ENCODE assay signal across 27 cellular contexts in the genomic region with DNA sequence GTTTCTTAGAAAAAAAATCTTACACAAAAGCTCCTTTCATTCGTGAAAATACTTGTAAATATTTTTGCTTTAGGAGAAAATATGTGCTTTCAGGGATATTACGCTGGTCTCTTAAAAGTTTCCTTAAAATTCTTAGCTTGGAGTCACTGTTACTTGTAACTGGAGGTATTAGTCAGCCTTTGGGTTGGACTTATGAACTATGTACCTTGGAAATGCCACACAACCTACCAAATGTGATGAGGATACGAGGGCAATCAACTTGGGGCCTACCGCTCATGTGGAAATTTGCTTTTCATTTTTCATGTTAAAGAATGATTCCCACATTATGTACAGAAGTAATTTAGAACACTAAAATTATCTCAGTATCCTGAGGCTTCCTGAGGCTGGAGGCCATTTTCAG. TPM values are rescaled to one million over a fixed set of nuclear protein-coding genes. Genes with fewer than 3 reads are reported as not detected.
DNase-seq lines count a peak whose midpoint lies in the region; ATAC-seq, FAIRE-seq and TF ChIP-seq lines count a peak whose summit lies in the region.
"Had no signal": no experiment of that assay in that cellular context is flagged by ENCODE, and none has a peak within 500 bp of the region (broad histone marks: within the 10 kb centered on the region; RNA-seq: fewer than 3 reads in every experiment).

No MANE protein-coding gene starts in this region.

- ATAC-seq in HCT116 = no peak
- ATAC-seq in GM21786 (IDR thresholded peaks at IDR 0.05; ENCODE audit: unreplicated experiment) = no peak
- ATAC-seq: A549 had no signal

- TF ChIP-seq RAD21 in HCT116 (IDR thresholded peaks at IDR 0.05; ENCODE audit: low read depth) (no peak), H1 (IDR thresholded peaks at IDR 0.05 in 1 of 2, conservative IDR thresholded peaks at IDR 0.05 in 1 of 2; ENCODE audit: low read depth in 2 of 2, low read length in 2 of 2) (no peak)

- H2BK12ac ChIP-seq in H1 (ENCODE audit: low read depth, low read length) = no peak overlapping the region

- peak overlapping the region; percentile 84; the same call in 1 of the 2 replicates for H2BK20ac ChIP-seq in H1 (ENCODE audit: low read length)

- H3K79me2 ChIP-seq in HCT116 (ENCODE audit: insufficient read depth, low read length) = no peaks in the 10 kb centered on the region
- no peaks in the 10 kb centered on the region for H3K79me2 ChIP-seq in H1 (ENCODE audit: control insufficient read depth in 1 of 2, insufficient read depth in 2 of 2, low read length in 2 of 2)
- no peaks in the 10 kb centered on the region for H3K79me2 ChIP-seq in mesendoderm (ENCODE audit: control insufficient read depth, insufficient read depth, low read length)

- no peaks in the 10 kb centered on the region for H3K4me1 ChIP-seq in HCT116 (ENCODE audit: control insufficient read depth in 1 of 2, insufficient read depth in 2 of 2, low read length in 2 of 2)
- H3K4me1 ChIP-seq in H1 (replicated peaks in 1 of 4; ENCODE audit: control insufficient read depth in 3 of 4, insufficient read depth in 4 of 4, low read length in 3 of 4) = peaks cover 0 to 13% (median 5%) of the 10 kb centered on the region in 4 experiments; a peak in 2 of 7 replicates
- peaks cover 4% of the 10 kb centered on the region for H3K4me1 ChIP-seq in mesendoderm (ENCODE audit: control insufficient read depth, low read depth, low read length)
- no peaks in the 10 kb centered on the region for H3K4me1 ChIP-seq in ascending aorta
- H3K4me1 ChIP-seq: A549; BE2C; BLaER1 treated with 17β-estradiol and CSF1 and Interleukin-3, amounts not matched to agents 10 nM and 100 nM had no signal

- H3K18ac ChIP-seq in H1 (ENCODE audit: extremely low read depth, low read length) (no peak overlapping the region), mesendoderm (ENCODE audit: low read length) (no peak overlapping the region)

- H2AFZ ChIP-seq in HCT116 (ENCODE audit: low read depth, low read length, poor library complexity, severe bottlenecking) = peak overlapping the region; percentile 23
- H2AFZ ChIP-seq in H1 (ENCODE audit: low read length) = peak overlapping the region; percentile 90; the same call in 1 of the 2 replicates

- no peak overlapping the region for H3K23ac ChIP-seq in H1 (ENCODE audit: insufficient read length)
- no peak overlapping the region for H3K23ac ChIP-seq in mesendoderm (ENCODE audit: low read length)

- CTCF ChIA-PET in HCT116 (lab: Charles Lee) (no interaction called here), H1 (lab: Charles Lee; ENCODE audit: partially characterized antibody) (interaction anchor here (1.0 kb wide), 1 partner anchor 153 kb away, joined by 5 read pairs; no protein-coding TSS in a partner anchor)

- DNase-seq in HCT116 (ENCODE audit: low read depth, low spot score) = no peak
- DNase-seq in H1 (ENCODE audit: low read depth in 1 of 2, low spot score in 2 of 2) = no peak
- no peak for DNase-seq in mesendoderm
- peak; percentile 2 for DNase-seq in renal cortical epithelial cell (ENCODE audit: low read depth)
- no peak for DNase-seq in hypothalamus (lab: John Stamatoyannopoulos, UW)
- DNase-seq in GM10266 (ENCODE audit: extremely low spot score) = no peak
- no peak for DNase-seq in ascending aorta (ENCODE audit: low spot score in 2 of 2)
- DNase-seq: 8988T; ACHN; AML-193; BE2C; CD4-positive, alpha-beta T cell; CD8-positive, alpha-beta memory T cell; DMS 273 treated with DMSO at 0.1 percent for 48 hours; DMS79; EL; GDM1; H9; HFFc6 had no signal

- H3K9ac ChIP-seq in HCT116 (ENCODE audit: low read length) (no peak overlapping the region), H1 (replicated peaks in 1 of 4; ENCODE audit: extremely low read depth in 1 of 4, low read depth in 3 of 4, low read length in 3 of 4) (no peak overlapping the region), mesendoderm (ENCODE audit: low read length) (no peak overlapping the region)
- H3K9ac ChIP-seq: BLaER1 treated with 17β-estradiol and CSF1 and Interleukin-3, amounts not matched to agents 10 nM and 100 nM had no signal

- no peak overlapping the region for H3K4me2 ChIP-seq in HCT116 (ENCODE audit: low read length)
- no peak overlapping the region for H3K4me2 ChIP-seq in H1 (ENCODE audit: insufficient read depth in 1 of 2, low read depth in 2 of 2, low read length in 2 of 2)
- H3K4me2 ChIP-seq in mesendoderm (ENCODE audit: low read length) = no peak overlapping the region
- H3K4me2 ChIP-seq: A549; BLaER1 treated with 17β-estradiol and CSF1 and Interleukin-3, amounts not matched to agents 10 nM and 100 nM had no signal

- H3K27me3 ChIP-seq in HCT116 (ENCODE audit: insufficient read depth, low read length) (no peaks in the 10 kb centered on the region), H1 (replicated peaks in 1 of 4; ENCODE audit: control insufficient read depth in 3 of 4, extremely low read depth in 1 of 4, insufficient read depth in 3 of 4, low read length in 3 of 4) (no peaks in the 10 kb centered on the region), mesendoderm (ENCODE audit: insufficient read depth, low read length, poor library complexity) (no peaks in the 10 kb centered on the region), ascending aorta (no peaks in the 10 kb centered on the region)
- H3K27me3 ChIP-seq: BLaER1 treated with 17β-estradiol and CSF1 and Interleukin-3, amounts not matched to agents 10 nM and 100 nM had no signal

- H2BK5ac ChIP-seq in H1 (ENCODE audit: low read depth, low read length) (no peak overlapping the region), mesendoderm (ENCODE audit: low read length) (no peak overlapping the region)

- H3K36me3 ChIP-seq in HCT116 (ENCODE audit: control insufficient read depth in 1 of 2, insufficient read depth in 2 of 2, low read length in 2 of 2) (no peaks in the 10 kb centered on the region), H1 (ENCODE audit: control insufficient read depth in 2 of 4, insufficient read depth in 4 of 4, low read length in 3 of 4) (no peaks in the 10 kb centered on the region), mesendoderm (ENCODE audit: control insufficient read depth, insufficient read depth, low read length) (no peaks in the 10 kb centered on the region), ascending aorta (no peaks in the 10 kb centered on the region)
- H3K36me3 ChIP-seq: BE2C; BLaER1 treated with 17β-estradiol and CSF1 and Interleukin-3, amounts not matched to agents 10 nM and 100 nM had no signal

- H4K5ac ChIP-seq in H1 (ENCODE audit: insufficient read length, low read depth, low read length) = no peak overlapping the region
- no peak overlapping the region for H4K5ac ChIP-seq in mesendoderm (ENCODE audit: low read length)

- intact Hi-C loops in HCT116 (cut with micrococcal nuclease) (no loop called here), ascending aorta (cut with DNase I) (no loop called here)

- H3K79me1 ChIP-seq in H1 (ENCODE audit: low read depth, low read length) = no peaks in the 10 kb centered on the region
- H3K79me1 ChIP-seq in mesendoderm (ENCODE audit: low read length) = no peaks in the 10 kb centered on the region

- RAD21 ChIA-PET in HCT116 (lab: Charles Lee; ENCODE audit: low non-redundant PET in 1 of 2, low total read pairs in 2 of 2, uncharacterized antibody in 2 of 2, unreplicated experiment in 2 of 2) = no interaction called here

- H3K27ac ChIP-seq in HCT116 (ENCODE audit: low read depth, low read length) (no peak overlapping the region), H1 (ENCODE audit: low read depth, low read length) (no peak overlapping the region), mesendoderm (ENCODE audit: low read depth, low read length) (no peak overlapping the region), ascending aorta (no peak overlapping the region)
- H3K27ac ChIP-seq: A549; BLaER1 treated with 17β-estradiol and CSF1 and Interleukin-3, amounts not matched to agents 10 nM and 100 nM had no signal

- H3K9me2 ChIP-seq in HCT116 (ENCODE audit: insufficient read depth) = no peaks in the 10 kb centered on the region

- 87% methylated on average over 4 of the region's 4 CpGs; no CpG with 5 or more reads in 1 of the 2 experiments for WGBS in H1 (ENCODE audit: extremely low coverage in 1 of 2, insufficient coverage in 1 of 2, insufficient read length in 1 of 2, insufficient replicate concordance in 2 of 2, low coverage in 1 of 2, low lambda C conversion rate in 2 of 2, missing lambda C conversion rate in 1 of 2), 2 experiments
- no CpG with 5 or more reads among the region's 4 CpGs for WGBS in mesendoderm (ENCODE audit: extremely low coverage, insufficient coverage, low lambda C conversion rate)

- TF ChIP-seq POLR2A in HCT116 (IDR thresholded peaks at IDR 0.05; ENCODE audit: borderline replicate concordance, extremely low read depth, insufficient read depth, insufficient read length) = no peak
- TF ChIP-seq POLR2A in H1 (IDR thresholded peaks at IDR 0.05; ENCODE audit: control extremely low read depth in 1 of 2, low read depth in 2 of 2, low read length in 2 of 2) = no peak

- H4K20me1 ChIP-seq in HCT116 (ENCODE audit: insufficient read depth) (no peaks in the 10 kb centered on the region), H1 (replicated peaks in 1 of 2; ENCODE audit: control insufficient read depth in 1 of 2, insufficient read depth in 2 of 2, low read length in 2 of 2) (no peaks in the 10 kb centered on the region)
- H4K20me1 ChIP-seq: BLaER1 treated with 17β-estradiol and CSF1 and Interleukin-3, amounts not matched to agents 10 nM and 100 nM had no signal

- H3K4me3 ChIP-seq in HCT116 (replicated peaks in 1 of 2; ENCODE audit: low read depth in 1 of 2, low read length in 2 of 2) = no peak overlapping the region
- no peak overlapping the region for H3K4me3 ChIP-seq in H1 (ENCODE audit: extremely low read depth in 1 of 4, insufficient read depth in 2 of 4, low read depth in 3 of 4, low read length in 4 of 4)
- H3K4me3 ChIP-seq in mesendoderm (ENCODE audit: low read length) = no peak overlapping the region
- no peak overlapping the region for H3K4me3 ChIP-seq in ascending aorta
- H3K4me3 ChIP-seq: A549; BLaER1 treated with 17β-estradiol and CSF1 and Interleukin-3, amounts not matched to agents 10 nM and 100 nM had no signal

- H4K91ac ChIP-seq in H1 (replicated peaks; ENCODE audit: insufficient read length, low read length) = peak overlapping the region; percentile 8

- TF ChIP-seq CTCF in HCT116 (IDR thresholded peaks at IDR 0.05 in 2 of 3, conservative IDR thresholded peaks at IDR 0.05 in 1 of 3; ENCODE audit: borderline replicate concordance in 1 of 3, insufficient read depth in 1 of 3, low read depth in 2 of 3, low read length in 2 of 3) = no peak
- no peak for TF ChIP-seq CTCF in H1 (IDR thresholded peaks at IDR 0.05; ENCODE audit: control extremely low read depth in 1 of 3, insufficient read depth in 1 of 3, low read depth in 1 of 3, low read length in 3 of 3)
- no peak for TF ChIP-seq CTCF in GM10266 (IDR thresholded peaks at IDR 0.05; ENCODE audit: control insufficient read depth, insufficient read depth, low read depth, missing control alignments)
- no peak for TF ChIP-seq CTCF in ascending aorta (IDR thresholded peaks at IDR 0.05)

- no peak overlapping the region for H3K56ac ChIP-seq in H1 (replicated peaks; ENCODE audit: insufficient read length, low read depth, low read length)
- H3K56ac ChIP-seq in mesendoderm (ENCODE audit: low read length) = no peak overlapping the region

- BruUV-seq in HCT116 (replicated peaks; lab: Mats Ljungman, UMichigan) = no TSS peak

- POLR2A ChIA-PET in HCT116 (lab: Charles Lee) = no interaction called here
- POLR2A ChIA-PET in H1 (lab: Charles Lee; ENCODE audit: partially characterized antibody) = no interaction called here

- FAIRE-seq in H1 (lab: Jason Lieb, UNC) = no peak
- FAIRE-seq: A549, D721Med, GM12891, GM18507 had no signal

- no peak overlapping the region for H3K14ac ChIP-seq in H1 (ENCODE audit: insufficient read length)

- no peak for TF ChIP-seq EP300 in H1 (IDR thresholded peaks at IDR 0.05; ENCODE audit: borderline replicate concordance in 1 of 2, low read depth in 2 of 2, low read length in 2 of 2)

- H3K4ac ChIP-seq in H1 (replicated peaks; ENCODE audit: insufficient read length, low read depth, low read length) (no peak overlapping the region), mesendoderm (ENCODE audit: low read depth, low read length) (no peak overlapping the region)

- H2AK5ac ChIP-seq in H1 (ENCODE audit: low read depth, low read length) (no peak overlapping the region), mesendoderm (ENCODE audit: low read length) (no peak overlapping the region)

- H4K8ac ChIP-seq in H1 (ENCODE audit: extremely low read depth, insufficient read depth, low read length) (no peak overlapping the region), mesendoderm (ENCODE audit: low read depth, low read length) (no peak overlapping the region)

- no peaks in the 10 kb centered on the region for H3K9me3 ChIP-seq in HCT116 (ENCODE audit: control insufficient read depth in 1 of 2, insufficient read depth in 1 of 2, low read depth in 1 of 2, low read length in 2 of 2)
- no peaks in the 10 kb centered on the region for H3K9me3 ChIP-seq in H1 (ENCODE audit: insufficient read depth in 2 of 2, low read depth in 1 of 2, low read length in 1 of 2)
- no peaks in the 10 kb centered on the region for H3K9me3 ChIP-seq in ascending aorta
- H3K9me3 ChIP-seq: A549; BE2C; BLaER1 treated with 17β-estradiol and CSF1 and Interleukin-3, amounts not matched to agents 10 nM and 100 nM had no signal

- no peaks in the 10 kb centered on the region; the same call in 1 of the 2 replicates for H3K23me2 ChIP-seq in H1 (ENCODE audit: low read depth, low read length)

- H2BK15ac ChIP-seq in H1 (ENCODE audit: low read length) = no peak overlapping the region
- no peak overlapping the region for H2BK15ac ChIP-seq in mesendoderm (replicated peaks; ENCODE audit: low read depth)

- no peak overlapping the region for H2BK120ac ChIP-seq in H1 (replicated peaks; ENCODE audit: low read depth, low read length)
- H2BK120ac ChIP-seq in mesendoderm (ENCODE audit: low read depth, low read length) = peak overlapping the region; percentile 82

RNA-seq across cellular contexts. Expression of a gene that starts 23.1 kb away (rescaled TPM):
- not detected for total RNA-seq in HCT116 (2021; ENCODE audit: unreplicated experiment)
- not detected in 2 replicates for polyA plus RNA-seq in HCT116 (2012)
- total RNA-seq in H1 (2021; fragmentation: NEBNext Ultra II Directional; extraction: Animal tissue kit (Norgen Biotek cat#: 25700)) = not detected in 2 replicates
- not detected in 2 replicates for polyA plus RNA-seq in H1 (2011; rRNA removed)
- polyA plus RNA-seq in H1 (2011; cell fraction: cytosol; rRNA removed) = not detected
- not detected for polyA plus RNA-seq in H1 (2011; cell fraction: nucleus; rRNA removed)
- polyA plus RNA-seq in H1 (2012, experiment 1 of 2) = not detected in 4 replicates
- polyA plus RNA-seq in H1 (2012, experiment 2 of 2) = not detected
- 0.08 TPM for polyA plus RNA-seq in H1 (2013, experiment 1 of 2)
- polyA plus RNA-seq in H1 (2013, experiment 2 of 2) = 0.13 TPM
- polyA minus RNA-seq in H1 (2011; rRNA and poly(A)+ RNA removed) = not detected in 2 replicates
- not detected for polyA minus RNA-seq in H1 (2011; cell fraction: cytosol; rRNA and poly(A)+ RNA removed)
- polyA minus RNA-seq in H1 (2011; cell fraction: nucleus; rRNA and poly(A)+ RNA removed) = not detected
- polyA plus RNA-seq in mesendoderm (2013, experiment 1 of 2) = 0.10 TPM
- 0.10 TPM for polyA plus RNA-seq in mesendoderm (2013, experiment 2 of 2)
- not detected in 2 replicates for total RNA-seq in renal cortical epithelial cell
- total RNA-seq in ascending aorta = not detected
- total RNA-seq: CD4-positive, alpha-beta T cell; CD8-positive, alpha-beta memory T cell; H4; H9; HFFc6 had no signal
- polyA plus RNA-seq: A549; CD14-positive monocyte; CD8-positive, alpha-beta memory T cell had no signal
